In the genomic region with DNA sequence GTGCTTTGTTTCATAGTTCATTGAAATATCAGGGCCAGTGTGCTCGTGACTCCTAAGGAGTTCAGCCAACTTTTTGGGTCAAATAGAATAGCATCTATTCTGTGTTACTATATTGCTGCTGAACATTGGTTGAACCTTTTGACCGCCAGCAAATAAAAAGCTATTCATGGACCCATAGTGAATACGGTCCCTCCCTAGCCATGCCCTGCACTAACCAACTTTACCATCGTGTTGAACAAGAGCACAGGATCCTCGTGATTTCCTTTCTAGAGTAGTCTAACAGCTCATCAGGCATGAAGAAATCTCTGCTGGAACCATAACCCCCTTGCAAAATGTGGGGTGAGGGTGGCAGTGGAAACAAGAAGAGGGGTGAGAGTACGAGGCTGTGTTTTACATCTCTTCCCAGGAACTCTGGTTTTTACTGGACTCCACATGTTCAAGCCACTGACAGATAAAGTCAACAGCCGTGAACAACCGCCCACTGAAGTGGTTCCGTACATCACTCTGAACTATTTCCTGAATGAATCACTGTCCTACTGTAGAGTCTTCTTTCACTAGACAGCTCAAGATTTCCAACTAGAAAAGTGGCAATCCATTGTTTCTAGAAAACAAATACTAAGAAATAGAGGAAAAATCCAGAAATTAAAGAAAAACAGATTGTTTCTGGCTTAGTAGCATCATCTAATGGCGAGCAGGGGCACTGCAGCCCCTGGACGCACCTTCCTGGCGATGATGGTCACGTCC, we compare ENCODE assay signal across 8 cellular contexts.
A peak's percentile ranks its signal among the peaks of the same experiment; 100 is the strongest.
DNase-seq lines count a peak whose midpoint lies in the region; ATAC-seq, FAIRE-seq and TF ChIP-seq lines count a peak whose summit lies in the region.

No MANE protein-coding gene starts in this region.

- peaks cover 17% of the 10 kb centered on the region for H3K27me3 Mint-ChIP-seq in astrocyte (ENCODE audit: low read depth, unreplicated experiment)

- H2AFZ ChIP-seq in astrocyte (ENCODE audit: low read depth, low read length): peak overlapping the region; percentile 2

- no peak overlapping the region for H3K9ac ChIP-seq in astrocyte (ENCODE audit: low read length)

- peaks cover 11% of the 10 kb centered on the region for H3K4me1 ChIP-seq in astrocyte (ENCODE audit: insufficient read depth, low read length)

- H3K4me2 ChIP-seq in astrocyte (ENCODE audit: low read length): peak overlapping the region; percentile 22

- H3K36me3 ChIP-seq in astrocyte (ENCODE audit: insufficient read depth, low read length): no peaks in the 10 kb centered on the region

- TF ChIP-seq CTCF in LNCaP clone FGC (IDR thresholded peaks at IDR 0.05; ENCODE audit: control insufficient read depth, extremely low read depth, insufficient read depth) (peak; percentile 94), astrocyte (IDR thresholded peaks at IDR 0.05; ENCODE audit: insufficient read depth, low read depth, low read length) (peak; percentile 92)

- H3K27me3 ChIP-seq in astrocyte (ENCODE audit: insufficient read depth, low read length): no peaks in the 10 kb centered on the region

- no peaks in the 10 kb centered on the region for H3K36me3 Mint-ChIP-seq in astrocyte (ENCODE audit: low read depth, unreplicated experiment)
- H3K36me3 Mint-ChIP-seq in stimulated activated effector memory CD8-positive, alpha-beta T cell treated with anti-CD3 and anti-CD28 coated beads, Interleukin-12 subunit alpha, Interleukin-12 subunit beta, amount 100 ng/mL, for 72 hours: peaks cover 5% of the 10 kb centered on the region

- peak overlapping the region; percentile 64 for H3K27ac Mint-ChIP-seq in astrocyte (ENCODE audit: unreplicated experiment)
- no peak overlapping the region for H3K27ac Mint-ChIP-seq in stimulated activated effector memory CD8-positive, alpha-beta T cell treated with anti-CD3 and anti-CD28 coated beads, Interleukin-12 subunit alpha, Interleukin-12 subunit beta, amount 100 ng/mL, for 72 hours

- peaks cover 22% of the 10 kb centered on the region for H3K9me3 Mint-ChIP-seq in astrocyte (ENCODE audit: unreplicated experiment)
- H3K9me3 Mint-ChIP-seq in stimulated activated effector memory CD8-positive, alpha-beta T cell treated with anti-CD3 and anti-CD28 coated beads, Interleukin-12 subunit alpha, Interleukin-12 subunit beta, amount 100 ng/mL, for 72 hours: peaks cover 2% of the 10 kb centered on the region

- H3K4me3 Mint-ChIP-seq in astrocyte (ENCODE audit: unreplicated experiment): no peak overlapping the region
- no peak overlapping the region for H3K4me3 Mint-ChIP-seq in stimulated activated effector memory CD8-positive, alpha-beta T cell treated with anti-CD3 and anti-CD28 coated beads, Interleukin-12 subunit alpha, Interleukin-12 subunit beta, amount 100 ng/mL, for 72 hours

- H3K4me3 ChIP-seq in LNCaP clone FGC (ENCODE audit: low read depth, low read length) (no peak overlapping the region), astrocyte (ENCODE audit: insufficient read depth, low read depth, low read length) (no peak overlapping the region)

- peaks cover 9% of the 10 kb centered on the region for H3K4me1 Mint-ChIP-seq in astrocyte (ENCODE audit: low read depth, unreplicated experiment)
- H3K4me1 Mint-ChIP-seq in stimulated activated effector memory CD8-positive, alpha-beta T cell treated with anti-CD3 and anti-CD28 coated beads, Interleukin-12 subunit alpha, Interleukin-12 subunit beta, amount 100 ng/mL, for 72 hours: peaks cover 6% of the 10 kb centered on the region

- H3K9me3 ChIP-seq in astrocyte (ENCODE audit: insufficient read depth, low read depth, low read length): peaks cover 3% of the 10 kb centered on the region

- FAIRE-seq in astrocyte (lab: Jason Lieb, UNC): no peak

- no peaks in the 10 kb centered on the region for H3K79me2 ChIP-seq in astrocyte (ENCODE audit: insufficient read depth, low read length)

- peak; percentile 87 for ATAC-seq in stimulated activated effector memory CD8-positive, alpha-beta T cell treated with anti-CD3 and anti-CD28 coated beads, Interleukin-12 subunit alpha, Interleukin-12 subunit beta, amount 100 ng/mL, for 72 hours

- H4K20me1 ChIP-seq in astrocyte (ENCODE audit: insufficient read depth, low read length): no peaks in the 10 kb centered on the region

- no peak overlapping the region for H3K27ac ChIP-seq in astrocyte (ENCODE audit: low read depth, low read length)

- DNase-seq in ELR (ENCODE audit: low read depth) (peak; percentile 62), LNCaP clone FGC (ENCODE audit: low read depth) (no peak), astrocyte (ENCODE audit: low read depth) (peak; percentile 81), kidney tubule cell (ENCODE audit: low spot score) (peak; percentile 58), D341Med (ENCODE audit: low spot score) (no peak), NAMALWA (ENCODE audit: low spot score) (no peak), GM19240 (ENCODE audit: insufficient read length, low spot score) (no peak)
- DNase-seq in stimulated activated effector memory CD8-positive, alpha-beta T cell treated with anti-CD3 and anti-CD28 coated beads, Interleukin-12 subunit alpha, Interleukin-12 subunit beta, amount 100 ng/mL, for 72 hours (ENCODE audit: low spot score in 2 of 2): peak in 1 of 2 donors; percentile 55

Comparison
In these comparisons a context has a peak if more than half of its experiments do, and no peak if none do; other contexts are left out.
1. DNase-seq: peak in ELR (single experiment), astrocyte (single experiment) and kidney tubule cell (single experiment); none in LNCaP clone FGC (single experiment), D341Med (single experiment), NAMALWA (single experiment) and GM19240 (single experiment).